Comparison of ENCODE assay signal across 17 cellular contexts in genomic region chr17:42477173-42477572, GRCh38. TPM values are rescaled to one million over a fixed set of nuclear protein-coding genes. Genes with fewer than 3 reads are reported as not detected.
DNase-seq lines count a peak whose midpoint lies in the region; ATAC-seq and TF ChIP-seq lines count a peak whose summit lies in the region.
"Had no signal": no experiment of that assay in that cellular context is flagged by ENCODE, and none has a peak within 500 bp of the region (broad histone marks: within the 10 kb centered on the region; RNA-seq: fewer than 3 reads in every experiment).

No MANE protein-coding gene starts in this region.

- H4K91ac ChIP-seq in mesenchymal stem cell (ENCODE audit: low read length), result no peak overlapping the region

- H2BK12ac ChIP-seq in mesenchymal stem cell (ENCODE audit: low read length in 2 of 2), result no peak overlapping the region

- no peaks in the 10 kb centered on the region for H3K27me3 Mint-ChIP-seq in MCF 10A (ENCODE audit: insufficient read depth, unreplicated experiment)

- H3K4me3 Mint-ChIP-seq in MCF 10A (ENCODE audit: unreplicated experiment), result no peak overlapping the region
- H3K4me3 Mint-ChIP-seq: CD8-positive, alpha-beta T cell had no signal

- 95% methylated on average over 1 of the region's 3 CpGs for WGBS in mesenchymal stem cell

- H3K79me1 ChIP-seq in mesenchymal stem cell (replicated peaks; ENCODE audit: low read length, poor library complexity, severe bottlenecking), result peaks cover 4% of the 10 kb centered on the region

- no peak for DNase-seq in breast epithelium (ENCODE audit: low spot score in 2 of 2)
- no peak for DNase-seq in MCF 10A (ENCODE audit: unreplicated experiment)
- no peak for DNase-seq in lower lobe of right lung
- DNase-seq in upper lobe of right lung, result no peak
- DNase-seq in AG08395 (ENCODE audit: low spot score), result no peak
- DNase-seq in mesenchymal stem cell, result no peak
- no peak for DNase-seq in islet precursor cell
- DNase-seq: 8988T; ACHN; C1 segment of cervical spinal cord; Caco-2; CD8-positive, alpha-beta T cell; DMS153; DND-41; H7; HCEC 1CT had no signal

- H2AK5ac ChIP-seq in mesenchymal stem cell (ENCODE audit: low read length, severe bottlenecking), result no peak overlapping the region

- H2BK120ac ChIP-seq in mesenchymal stem cell (ENCODE audit: low read depth, low read length), result no peak overlapping the region

- no peak overlapping the region for H3K14ac ChIP-seq in mesenchymal stem cell (ENCODE audit: low read length in 2 of 2)

- peaks cover 92% of the 10 kb centered on the region for H3K36me3 Mint-ChIP-seq in MCF 10A (ENCODE audit: insufficient read depth, unreplicated experiment)

- no peak overlapping the region for H3K9ac ChIP-seq in mesenchymal stem cell (ENCODE audit: low read length)

- no peak overlapping the region for H3K23ac ChIP-seq in mesenchymal stem cell (ENCODE audit: low read length in 2 of 2)

- H3K4me3 ChIP-seq in breast epithelium, result no peak overlapping the region
- no peak overlapping the region for H3K4me3 ChIP-seq in lower lobe of right lung
- no peak overlapping the region for H3K4me3 ChIP-seq in upper lobe of right lung
- no peak overlapping the region for H3K4me3 ChIP-seq in mesenchymal stem cell (ENCODE audit: insufficient read depth in 1 of 2, low read depth in 1 of 2, low read length in 2 of 2)
- H3K4me3 ChIP-seq: A549 had no signal

- H2AFZ ChIP-seq in mesenchymal stem cell (ENCODE audit: low read depth, low read length), result no peak overlapping the region

- H3K4me1 ChIP-seq in breast epithelium (no peaks in the 10 kb centered on the region), lower lobe of right lung (peaks cover 16% of the 10 kb centered on the region), upper lobe of right lung (peaks cover 13% of the 10 kb centered on the region), mesenchymal stem cell (ENCODE audit: control insufficient read depth, insufficient read depth, low read depth, low read length) (peaks cover 2% of the 10 kb centered on the region)

- H3K4me1 Mint-ChIP-seq in MCF 10A (ENCODE audit: insufficient read depth, unreplicated experiment), result peaks cover 13% of the 10 kb centered on the region

- TF ChIP-seq CTCF in breast epithelium (IDR thresholded peaks at IDR 0.05) (no peak), MCF 10A (IDR thresholded peaks at IDR 0.05; ENCODE audit: unreplicated experiment) (no peak), lower lobe of right lung (IDR thresholded peaks at IDR 0.05) (no peak), upper lobe of right lung (IDR thresholded peaks at IDR 0.05) (no peak)

- H3K4ac ChIP-seq in mesenchymal stem cell (ENCODE audit: low read depth in 1 of 2, low read length in 2 of 2), result no peak overlapping the region

- no peaks in the 10 kb centered on the region for H3K27me3 ChIP-seq in breast epithelium
- no peaks in the 10 kb centered on the region for H3K27me3 ChIP-seq in lower lobe of right lung (ENCODE audit: low read depth)
- no peaks in the 10 kb centered on the region for H3K27me3 ChIP-seq in upper lobe of right lung
- no peaks in the 10 kb centered on the region for H3K27me3 ChIP-seq in mesenchymal stem cell (ENCODE audit: control insufficient read depth in 1 of 2, insufficient read depth in 1 of 2, low read length in 2 of 2)

- H3K4me2 ChIP-seq in mesenchymal stem cell (ENCODE audit: low read length, poor library complexity, severe bottlenecking), result no peak overlapping the region
- H3K4me2 ChIP-seq: A549 had no signal

- TF ChIP-seq POLR2A in breast epithelium (IDR thresholded peaks at IDR 0.05), result no peak

- no peak overlapping the region for H2BK15ac ChIP-seq in mesenchymal stem cell (ENCODE audit: low read depth, poor library complexity, severe bottlenecking)

- no peaks in the 10 kb centered on the region for H3K9me3 Mint-ChIP-seq in MCF 10A (ENCODE audit: unreplicated experiment)
- H3K9me3 Mint-ChIP-seq: CD8-positive, alpha-beta T cell had no signal

- ATAC-seq in lower lobe of right lung, result no peak
- no peak for ATAC-seq in upper lobe of right lung
- ATAC-seq: A549; CD8-positive, alpha-beta T cell had no signal

- H4K8ac ChIP-seq in mesenchymal stem cell (ENCODE audit: low read length), result no peak overlapping the region

- no peak overlapping the region for H3K18ac ChIP-seq in mesenchymal stem cell (ENCODE audit: low read depth in 1 of 2, low read length in 2 of 2)

- no TSS peak for BruUV-seq in MCF 10A (replicated peaks; lab: Mats Ljungman, UMichigan)

- H3K36me3 ChIP-seq in breast epithelium (no peaks in the 10 kb centered on the region), lower lobe of right lung (peaks cover 78% of the 10 kb centered on the region), upper lobe of right lung (peaks cover 84% of the 10 kb centered on the region), mesenchymal stem cell (ENCODE audit: control insufficient read depth in 1 of 2, insufficient read depth in 2 of 2, low read depth in 1 of 2, low read length in 2 of 2) (peaks cover 25 to 78% of the 10 kb centered on the region in 2 experiments)

- intact Hi-C loops in breast epithelium (cut with DNase I; ENCODE audit: low total_unique reads), result no loop called here
- intact Hi-C loops in MCF 10A (cut with micrococcal nuclease), result no loop called here
- intact Hi-C loops in lower lobe of right lung (cut with DNase I), result no loop called here
- intact Hi-C loops in upper lobe of right lung (cut with DNase I), result no loop called here

- H3K9me3 ChIP-seq in breast epithelium (no peaks in the 10 kb centered on the region), lower lobe of right lung (no peaks in the 10 kb centered on the region), upper lobe of right lung (no peaks in the 10 kb centered on the region), mesenchymal stem cell (ENCODE audit: control insufficient read depth, low read length) (no peaks in the 10 kb centered on the region)
- H3K9me3 ChIP-seq: A549, Caco-2 had no signal

- H3K27ac ChIP-seq in breast epithelium (peak overlapping the region; percentile 54 to 78), lower lobe of right lung (peak overlapping the region; percentile 44), upper lobe of right lung (peak overlapping the region; percentile 65), mesenchymal stem cell (ENCODE audit: low read length, poor library complexity, severe bottlenecking) (no peak overlapping the region)
- H3K27ac ChIP-seq: A549 had no signal

- H3K27ac Mint-ChIP-seq in MCF 10A (ENCODE audit: low read depth, unreplicated experiment), result no peak overlapping the region
- H3K27ac Mint-ChIP-seq: CD8-positive, alpha-beta T cell had no signal

- H2BK5ac ChIP-seq in mesenchymal stem cell (ENCODE audit: low read depth, low read length, poor library complexity, severe bottlenecking), result no peak overlapping the region

- POLR2A ChIA-PET in MCF 10A (lab: Yijun Ruan, JAX), result interaction anchor here (0.6 kb wide), 1 partner anchor 297 kb away, joined by 3 read pairs; no protein-coding TSS in a partner anchor

- CTCF ChIA-PET in MCF 10A (lab: Yijun Ruan, JAX), result interaction anchor here (0.6 to 0.9 kb wide), 2 partner anchors 13 to 40 kb away, joined by 3 read pairs; no protein-coding TSS in a partner anchor

RNA-seq across cellular contexts. Expression of gene ATP6V0A1, which starts 18.5 kb away (rescaled TPM):
- total RNA-seq in breast epithelium (10 to 100 TPM; 53.1 to 74.5 (median 60.0) TPM), MCF 10A (2022) (56.0 and 60.5 TPM in 2 replicates), lower lobe of right lung (107 TPM), upper lobe of right lung (109 TPM)
- 39.0 TPM for polyA plus RNA-seq in mesenchymal stem cell (2013, experiment 1 of 2)
- 40.2 TPM for polyA plus RNA-seq in mesenchymal stem cell (2013, experiment 2 of 2)

RNA-seq across cellular contexts. Expression of gene CAVIN1, which starts 54.1 kb away (rescaled TPM):
- total RNA-seq in breast epithelium (100 to 1,000 TPM; 288 to 554 (median 306) TPM), MCF 10A (2022) (137 and 143 TPM in 2 replicates), lower lobe of right lung (269 TPM), upper lobe of right lung (342 TPM)
- polyA plus RNA-seq in mesenchymal stem cell (2013, experiment 1 of 2), result 168 TPM
- polyA plus RNA-seq in mesenchymal stem cell (2013, experiment 2 of 2), result 165 TPM
- total RNA-seq: CD8-positive, alpha-beta T cell had no signal

RNA-seq across cellular contexts. Expression of gene NAGLU, which starts 58.9 kb away (rescaled TPM):
- total RNA-seq in breast epithelium, result 100 to 1,000 TPM in 1 of 3 donors, 10 to 100 TPM in 2; 42.9 to 101 (median 48.4) TPM
- 21.0 and 29.5 TPM in 2 replicates for total RNA-seq in MCF 10A (2022)
- 39.1 TPM for total RNA-seq in lower lobe of right lung
- 46.9 TPM for total RNA-seq in upper lobe of right lung
- polyA plus RNA-seq in mesenchymal stem cell (2013, experiment 1 of 2), result 51.2 TPM
- 52.1 TPM for polyA plus RNA-seq in mesenchymal stem cell (2013, experiment 2 of 2)
